8 cellular contexts compared by ENCODE assay signal in the genomic region with DNA sequence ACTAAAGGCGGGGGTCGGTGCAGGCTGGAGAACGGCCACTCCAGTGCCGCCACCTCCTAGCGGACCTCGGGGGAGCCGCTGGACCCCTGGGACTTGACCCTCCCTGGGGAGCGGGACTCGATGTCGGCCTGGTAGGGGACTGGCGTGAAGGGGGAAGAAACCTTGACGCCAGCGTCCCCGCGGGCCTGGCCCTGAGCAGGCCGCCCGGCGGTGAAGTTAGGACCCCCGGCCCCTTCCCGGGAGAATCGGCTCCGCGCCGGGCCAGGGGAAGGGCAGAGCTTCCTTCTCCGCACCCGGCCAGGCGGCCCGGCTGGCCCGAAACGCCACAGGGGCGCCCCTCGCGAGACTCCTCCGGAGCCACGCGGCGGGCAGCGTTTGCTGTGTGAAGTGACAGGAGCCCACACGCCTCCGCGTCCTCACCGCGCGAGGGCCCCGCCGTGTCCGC. TPM values are rescaled to one million over a fixed set of nuclear protein-coding genes. Genes with fewer than 3 reads are reported as not detected.
DNase-seq lines count a peak whose midpoint lies in the region; ATAC-seq lines count a peak whose summit lies in the region.

No MANE protein-coding gene starts in this region.

- H3K9me3 Mint-ChIP-seq in activated CD8-positive, alpha-beta memory T cell treated with anti-CD3 and anti-CD28 coated beads, Interleukin-2, amount 10 ng/mL, durations not matched to agents 7 days and 5 days (ENCODE audit: low read depth): no peaks in the 10 kb centered on the region
- H3K9me3 Mint-ChIP-seq in stimulated activated memory B cell treated with anti-CD40 and anti-IgM and Interleukin-4, amounts not matched to agents 10 μg/mL and 1 μg/mL and 100 μg/mL, for 72 hours: no peaks in the 10 kb centered on the region

- CTCF ChIA-PET in activated CD8-positive, alpha-beta memory T cell treated with anti-CD3 and anti-CD28 coated beads, Interleukin-2, amount 10 ng/mL, durations not matched to agents 7 days and 5 days (lab: Charles Lee): interaction anchor here (0.8 to 2.0 kb wide), 5 partner anchors 12 to 106 kb away, joined by 3 to 7 read pairs (median 4); no protein-coding TSS in a partner anchor

- H3K27ac ChIP-seq in HUES64 (ENCODE audit: low read depth, low read length): no peak overlapping the region
- no peak overlapping the region for H3K27ac ChIP-seq in iPS-20b (ENCODE audit: low read length)

- ATAC-seq in activated CD8-positive, alpha-beta memory T cell treated with anti-CD3 and anti-CD28 coated beads, Interleukin-2, amount 10 ng/mL, durations not matched to agents 7 days and 5 days: peak; percentile 54
- peak; percentile 67 for ATAC-seq in stimulated activated memory B cell treated with anti-CD40 and anti-IgM and Interleukin-4, amounts not matched to agents 10 μg/mL and 1 μg/mL and 100 μg/mL, for 72 hours
- no peak for ATAC-seq in GM21576 (IDR thresholded peaks at IDR 0.05; ENCODE audit: unreplicated experiment)

- no peak for DNase-seq in activated CD8-positive, alpha-beta memory T cell treated with anti-CD3 and anti-CD28 coated beads, Interleukin-2, amount 10 ng/mL, durations not matched to agents 7 days and 5 days
- no peak for DNase-seq in activated CD8-positive, alpha-beta memory T cell treated with anti-CD3 and anti-CD28 coated beads, Interleukin-2, amount 50 U/mL, for 48 hours
- DNase-seq in adipocyte (ENCODE audit: low read depth): peak; percentile 69
- DNase-seq in Kasumi-1 (lab: John Stamatoyannopoulos, UW): no peak

- H3K36me3 Mint-ChIP-seq in activated CD8-positive, alpha-beta memory T cell treated with anti-CD3 and anti-CD28 coated beads, Interleukin-2, amount 10 ng/mL, durations not matched to agents 7 days and 5 days: no peaks in the 10 kb centered on the region
- H3K36me3 Mint-ChIP-seq in stimulated activated memory B cell treated with anti-CD40 and anti-IgM and Interleukin-4, amounts not matched to agents 10 μg/mL and 1 μg/mL and 100 μg/mL, for 72 hours: peaks cover 9% of the 10 kb centered on the region

- H3K27me3 ChIP-seq in HUES64 (ENCODE audit: insufficient read depth, low read length): no peaks in the 10 kb centered on the region
- no peaks in the 10 kb centered on the region for H3K27me3 ChIP-seq in adipocyte (replicated peaks; ENCODE audit: control insufficient read depth, insufficient read depth, low read length)
- no peaks in the 10 kb centered on the region for H3K27me3 ChIP-seq in iPS-20b (ENCODE audit: insufficient read depth, low read length)

- WGBS in HUES64: 2% methylated on average over 47 of the region's 47 CpGs

- H3K9ac ChIP-seq in HUES64 (ENCODE audit: low read depth, low read length) (peak overlapping the region; percentile 70), adipocyte (ENCODE audit: low read length) (peak overlapping the region; percentile 96), iPS-20b (ENCODE audit: low read depth, low read length) (peak overlapping the region; percentile 72)

- H3K4me3 ChIP-seq in HUES64 (ENCODE audit: low read length): peak overlapping the region; percentile 87
- peak overlapping the region; percentile 89 for H3K4me3 ChIP-seq in adipocyte (ENCODE audit: low read length)
- peak overlapping the region; percentile 76 for H3K4me3 ChIP-seq in iPS-20b (ENCODE audit: low read length)

- no peaks in the 10 kb centered on the region for H3K27me3 Mint-ChIP-seq in activated CD8-positive, alpha-beta memory T cell treated with anti-CD3 and anti-CD28 coated beads, Interleukin-2, amount 10 ng/mL, durations not matched to agents 7 days and 5 days
- H3K27me3 Mint-ChIP-seq in stimulated activated memory B cell treated with anti-CD40 and anti-IgM and Interleukin-4, amounts not matched to agents 10 μg/mL and 1 μg/mL and 100 μg/mL, for 72 hours: no peaks in the 10 kb centered on the region

- no peaks in the 10 kb centered on the region for H3K4me1 ChIP-seq in HUES64 (ENCODE audit: insufficient read depth, low read length)
- H3K4me1 ChIP-seq in adipocyte (ENCODE audit: control insufficient read depth, insufficient read depth, low read length): peaks cover 22% of the 10 kb centered on the region
- peaks cover 4% of the 10 kb centered on the region; the same call in 1 of the 2 replicates for H3K4me1 ChIP-seq in iPS-20b (ENCODE audit: insufficient read depth, low read length)

- peaks cover 13% of the 10 kb centered on the region for H3K4me1 Mint-ChIP-seq in activated CD8-positive, alpha-beta memory T cell treated with anti-CD3 and anti-CD28 coated beads, Interleukin-2, amount 10 ng/mL, durations not matched to agents 7 days and 5 days
- H3K4me1 Mint-ChIP-seq in stimulated activated memory B cell treated with anti-CD40 and anti-IgM and Interleukin-4, amounts not matched to agents 10 μg/mL and 1 μg/mL and 100 μg/mL, for 72 hours: peaks cover 18% of the 10 kb centered on the region

- peak overlapping the region; percentile 28 for H3K27ac Mint-ChIP-seq in activated CD8-positive, alpha-beta memory T cell treated with anti-CD3 and anti-CD28 coated beads, Interleukin-2, amount 10 ng/mL, durations not matched to agents 7 days and 5 days
- H3K27ac Mint-ChIP-seq in stimulated activated memory B cell treated with anti-CD40 and anti-IgM and Interleukin-4, amounts not matched to agents 10 μg/mL and 1 μg/mL and 100 μg/mL, for 72 hours: peak overlapping the region; percentile 93

- no peaks in the 10 kb centered on the region for H3K9me3 ChIP-seq in HUES64 (ENCODE audit: insufficient read depth, low read depth, low read length)
- no peaks in the 10 kb centered on the region for H3K9me3 ChIP-seq in adipocyte (ENCODE audit: control insufficient read depth, low read length)
- H3K9me3 ChIP-seq in iPS-20b (ENCODE audit: insufficient read depth, low read depth, low read length): no peaks in the 10 kb centered on the region

- peaks cover 37% of the 10 kb centered on the region for H3K36me3 ChIP-seq in HUES64 (ENCODE audit: insufficient read depth, low read length)
- peaks cover 32% of the 10 kb centered on the region for H3K36me3 ChIP-seq in adipocyte (ENCODE audit: control insufficient read depth, insufficient read depth, low read length, severe bottlenecking)
- peaks cover 31% of the 10 kb centered on the region for H3K36me3 ChIP-seq in iPS-20b (ENCODE audit: insufficient read depth, low read depth, low read length)

- H3K4me3 Mint-ChIP-seq in activated CD8-positive, alpha-beta memory T cell treated with anti-CD3 and anti-CD28 coated beads, Interleukin-2, amount 10 ng/mL, durations not matched to agents 7 days and 5 days: peak overlapping the region; percentile 67
- peak overlapping the region; percentile 76 for H3K4me3 Mint-ChIP-seq in stimulated activated memory B cell treated with anti-CD40 and anti-IgM and Interleukin-4, amounts not matched to agents 10 μg/mL and 1 μg/mL and 100 μg/mL, for 72 hours

RNA-seq across cellular contexts. Expression of gene DUS1L, which starts 0.4 kb away (rescaled TPM):
- 100 to 1,000 TPM; 134 to 139 TPM for total RNA-seq in activated CD8-positive, alpha-beta memory T cell treated with anti-CD3 and anti-CD28 coated beads, Interleukin-2, amount 10 ng/mL, durations not matched to agents 7 days and 5 days
- polyA plus RNA-seq in HUES64 (2013, experiment 1 of 2): 60.5 TPM
- polyA plus RNA-seq in HUES64 (2013, experiment 2 of 2): 61.0 TPM

RNA-seq across cellular contexts. Expression of gene GPS1, which starts 13.5 kb away (rescaled TPM):
- 100 to 1,000 TPM in 1 of 2 experiments, 10 to 100 TPM in 1; 92.4 to 106 TPM for total RNA-seq in activated CD8-positive, alpha-beta memory T cell treated with anti-CD3 and anti-CD28 coated beads, Interleukin-2, amount 10 ng/mL, durations not matched to agents 7 days and 5 days
- polyA plus RNA-seq in HUES64 (2013, experiment 1 of 2): 119 TPM
- 107 TPM for polyA plus RNA-seq in HUES64 (2013, experiment 2 of 2)

RNA-seq across cellular contexts. Expression of gene RFNG, which starts 13.6 kb away (rescaled TPM):
- 10 to 100 TPM; 20.9 to 23.0 TPM for total RNA-seq in activated CD8-positive, alpha-beta memory T cell treated with anti-CD3 and anti-CD28 coated beads, Interleukin-2, amount 10 ng/mL, durations not matched to agents 7 days and 5 days
- 21.6 TPM for polyA plus RNA-seq in HUES64 (2013, experiment 1 of 2)
- 23.0 TPM for polyA plus RNA-seq in HUES64 (2013, experiment 2 of 2)

RNA-seq across cellular contexts. Expression of gene DCXR, which starts 27.7 kb away (rescaled TPM):
- 100 to 1,000 TPM; 120 to 124 TPM for total RNA-seq in activated CD8-positive, alpha-beta memory T cell treated with anti-CD3 and anti-CD28 coated beads, Interleukin-2, amount 10 ng/mL, durations not matched to agents 7 days and 5 days
- polyA plus RNA-seq in HUES64 (2013, experiment 1 of 2): 53.5 TPM
- 64.1 TPM for polyA plus RNA-seq in HUES64 (2013, experiment 2 of 2)

RNA-seq across cellular contexts. Expression of gene FASN, which starts 32.8 kb away (rescaled TPM):
- 100 to 1,000 TPM; 229 to 277 TPM for total RNA-seq in activated CD8-positive, alpha-beta memory T cell treated with anti-CD3 and anti-CD28 coated beads, Interleukin-2, amount 10 ng/mL, durations not matched to agents 7 days and 5 days
- 352 TPM for polyA plus RNA-seq in HUES64 (2013, experiment 1 of 2)
- 368 TPM for polyA plus RNA-seq in HUES64 (2013, experiment 2 of 2)
